Comparison of ENCODE assay signal across 15 cellular contexts in genomic region chr11:9626778-9627394, GRCh38. TPM values are rescaled to one million over a fixed set of nuclear protein-coding genes. Genes with fewer than 3 reads are reported as not detected.
DNase-seq lines count a peak whose midpoint lies in the region; ATAC-seq and TF ChIP-seq lines count a peak whose summit lies in the region.
"Had no signal": no experiment of that assay in that cellular context is flagged by ENCODE, and none has a peak within 500 bp of the region (broad histone marks: within the 10 kb centered on the region; RNA-seq: fewer than 3 reads in every experiment).

No MANE protein-coding gene starts in this region.

- DNase-seq in right atrium auricular region (ENCODE audit: low spot score) (peak; percentile 58), NCI-H2171 treated with DMSO at 0.1 percent for 48 hours (lab: John Stamatoyannopoulos, UW) (no peak), mucosa of descending colon (no peak)
- DNase-seq: activated CD4-positive, alpha-beta T cell treated with anti-CD3 and anti-CD28 coated beads, Interleukin-2, amount 50 U/mL, for 4 hours; activated naive CD4-positive, alpha-beta T cell treated with anti-CD3 and anti-CD28 coated beads for 36 hours; hippocampal formation; NCI-H1417 treated with DMSO at 0.1 percent for 48 hours; occipital lobe; substantia nigra had no signal

- TF ChIP-seq CTCF in OCI-LY3 (IDR thresholded peaks at IDR 0.05; ENCODE audit: low read depth, low read length), result no peak
- TF ChIP-seq CTCF in right atrium auricular region (IDR thresholded peaks at IDR 0.05), result no peak
- TF ChIP-seq CTCF in mucosa of descending colon (IDR thresholded peaks at IDR 0.05), result no peak

- H3K9me3 ChIP-seq in OCI-LY3 (ENCODE audit: insufficient read depth, low read length) (no peaks in the 10 kb centered on the region), right atrium auricular region (no peaks in the 10 kb centered on the region), neuron (ENCODE audit: low read length) (no peaks in the 10 kb centered on the region), mucosa of descending colon (no peaks in the 10 kb centered on the region)

- no peaks in the 10 kb centered on the region for H3K36me3 ChIP-seq in OCI-LY3 (replicated peaks; ENCODE audit: low read depth, low read length)
- H3K36me3 ChIP-seq in right atrium auricular region, result no peaks in the 10 kb centered on the region
- no peaks in the 10 kb centered on the region for H3K36me3 ChIP-seq in neuron (ENCODE audit: insufficient read depth, low read length)
- no peaks in the 10 kb centered on the region for H3K36me3 ChIP-seq in mucosa of descending colon (ENCODE audit: low read depth)
- H3K36me3 ChIP-seq: BLaER1 treated with 17β-estradiol and CSF1 and Interleukin-3, amounts not matched to agents 10 nM and 100 nM had no signal

- peak overlapping the region; percentile 2; the same call in 1 of the 2 replicates for H3K4me2 ChIP-seq in OCI-LY3 (ENCODE audit: low read length)

- H3K27ac ChIP-seq in OCI-LY3 (ENCODE audit: low read length) (no peak overlapping the region), right atrium auricular region (peak overlapping the region in 1 of 2 donors; percentile 24)
- H3K27ac ChIP-seq: BLaER1 treated with 17β-estradiol and CSF1 and Interleukin-3, amounts not matched to agents 10 nM and 100 nM had no signal

- 0 out of 2 replicates have a peak overlapping the region, but pooled peaks have one; percentile 13 for H3K9ac ChIP-seq in OCI-LY3 (ENCODE audit: low read length)
- H3K9ac ChIP-seq: BLaER1 treated with 17β-estradiol and CSF1 and Interleukin-3, amounts not matched to agents 10 nM and 100 nM had no signal

- no peaks in the 10 kb centered on the region for H3K79me2 ChIP-seq in OCI-LY3 (ENCODE audit: low read length)

- no peaks in the 10 kb centered on the region for H4K20me1 ChIP-seq in OCI-LY3 (ENCODE audit: insufficient read depth, low read length)
- H4K20me1 ChIP-seq: BLaER1 treated with 17β-estradiol and CSF1 and Interleukin-3, amounts not matched to agents 10 nM and 100 nM had no signal

- H2AFZ ChIP-seq in OCI-LY3 (ENCODE audit: low read depth, low read length) (no peak overlapping the region; the same call in 1 of the 2 replicates), neuron (ENCODE audit: low read depth, low read length) (peak overlapping the region; percentile 73)

- H3K4me3 ChIP-seq in OCI-LY3 (ENCODE audit: low read length), result no peak overlapping the region
- H3K4me3 ChIP-seq in right atrium auricular region, result no peak overlapping the region
- peak overlapping the region; percentile 48 for H3K4me3 ChIP-seq in neuron (ENCODE audit: low read length)
- no peak overlapping the region for H3K4me3 ChIP-seq in mucosa of descending colon
- H3K4me3 ChIP-seq: BLaER1 treated with 17β-estradiol and CSF1 and Interleukin-3, amounts not matched to agents 10 nM and 100 nM had no signal

- H3K4me1 ChIP-seq in OCI-LY3 (ENCODE audit: low read length) (peaks cover 64% of the 10 kb centered on the region), right atrium auricular region (peaks cover 0 to 12% of the 10 kb centered on the region in 2 donors), neuron (ENCODE audit: insufficient read depth, low read length) (peaks cover 13% of the 10 kb centered on the region), mucosa of descending colon (ENCODE audit: low read depth) (no peaks in the 10 kb centered on the region)

- H3K27me3 ChIP-seq in OCI-LY3 (ENCODE audit: low read depth, low read length), result no peaks in the 10 kb centered on the region
- no peaks in the 10 kb centered on the region for H3K27me3 ChIP-seq in right atrium auricular region
- H3K27me3 ChIP-seq in neuron (ENCODE audit: insufficient read depth, low read length), result no peaks in the 10 kb centered on the region
- H3K27me3 ChIP-seq: BLaER1 treated with 17β-estradiol and CSF1 and Interleukin-3, amounts not matched to agents 10 nM and 100 nM had no signal

- intact Hi-C loops in mucosa of descending colon (cut with DNase I, micrococcal nuclease), result loop anchor here in 1 of 2 donors (10.0 kb wide), 1 partner anchor 508 kb away; no protein-coding TSS in a partner anchor

- ATAC-seq in GM18517 (IDR thresholded peaks at IDR 0.05; ENCODE audit: unreplicated experiment), result peak; percentile 45
- ATAC-seq in mucosa of descending colon, result no peak
- no peak for ATAC-seq in HG02981 (IDR thresholded peaks at IDR 0.05; ENCODE audit: unreplicated experiment)
- ATAC-seq in HG03280 (IDR thresholded peaks at IDR 0.05; ENCODE audit: unreplicated experiment), result no peak

RNA-seq across cellular contexts. Expression of gene SWAP70, which starts 37.0 kb away (rescaled TPM):
- 10 to 100 TPM; 18.7 to 33.4 TPM for total RNA-seq in right atrium auricular region
- 10 to 100 TPM; 16.0 to 29.1 (median 19.7) TPM for total RNA-seq in mucosa of descending colon

RNA-seq across cellular contexts. Expression of gene WEE1, which starts 53.4 kb away (rescaled TPM):
- total RNA-seq in right atrium auricular region, result 100 to 1,000 TPM in 1 of 2 donors, 10 to 100 TPM in 1; 52.0 to 103 TPM
- 10 to 100 TPM; 17.5 to 33.6 (median 18.0) TPM for total RNA-seq in mucosa of descending colon
